In genomic region chr3:194654443-194654842, GRCh38 we compare ENCODE assay signal across 17 cellular contexts. TPM values are rescaled to one million over a fixed set of nuclear protein-coding genes. Genes with fewer than 3 reads are reported as not detected.
DNase-seq lines count a peak whose midpoint lies in the region; ATAC-seq and TF ChIP-seq lines count a peak whose summit lies in the region.
"Had no signal": no experiment of that assay in that cellular context is flagged by ENCODE, and none has a peak within 500 bp of the region (broad histone marks: within the 10 kb centered on the region; RNA-seq: fewer than 3 reads in every experiment).

No MANE protein-coding gene starts in this region.

- no peak for TF ChIP-seq CTCF in endodermal cell (conservative IDR thresholded peaks at IDR 0.05)

- H3K9me3 Mint-ChIP-seq in activated naive CD8-positive, alpha-beta T cell treated with anti-CD3 and anti-CD28 coated beads, Interleukin-2, amount 50 U/mL, for 24 hours: no peaks in the 10 kb centered on the region
- H3K9me3 Mint-ChIP-seq in endodermal cell: no peaks in the 10 kb centered on the region

- H3K27me3 ChIP-seq in endodermal cell (ENCODE audit: control insufficient read depth, insufficient read depth, low read length, poor library complexity, severe bottlenecking): no peaks in the 10 kb centered on the region
- H3K27me3 ChIP-seq: heart right ventricle had no signal

- no peaks in the 10 kb centered on the region for H3K9me3 ChIP-seq in endodermal cell (ENCODE audit: control insufficient read depth, low read length)
- H3K9me3 ChIP-seq: heart right ventricle, thoracic aorta had no signal

- H3K4me3 ChIP-seq in endodermal cell (ENCODE audit: low read length): no peak overlapping the region
- H3K4me3 ChIP-seq: heart right ventricle, lung, thoracic aorta had no signal

- H3K4me1 ChIP-seq in endodermal cell (ENCODE audit: control insufficient read depth, insufficient read depth, low read length): no peaks in the 10 kb centered on the region

- DNase-seq in activated CD4-positive, CD25-positive, alpha-beta regulatory T cell treated with anti-CD3 and anti-CD28 coated beads, Interleukin-2, amount 50 U/mL, for 72 hours: no peak
- DNase-seq in activated naive CD8-positive, alpha-beta T cell treated with anti-CD3 and anti-CD28 coated beads, Interleukin-2, amount 50 U/mL, for 24 hours: no peak
- no peak for DNase-seq in endodermal cell
- DNase-seq in HuH-7 (ENCODE audit: low spot score): no peak
- DNase-seq: amniotic stem cell; heart right ventricle; NCI-H510A; SHP77; stimulated activated CD4-positive, alpha-beta T cell treated with anti-CD3 and anti-CD28 coated beads, Interleukin-4, amount 100 ng/mL, for 24 hours had no signal

- WGBS in endodermal cell (ENCODE audit: insufficient coverage in 1 of 2, insufficient read length in 1 of 2), 2 experiments: 80 to 84% methylated on average over 5 of the region's 5 CpGs

- H3K27me3 Mint-ChIP-seq in activated naive CD8-positive, alpha-beta T cell treated with anti-CD3 and anti-CD28 coated beads, Interleukin-2, amount 50 U/mL, for 24 hours: no peaks in the 10 kb centered on the region
- H3K27me3 Mint-ChIP-seq in endodermal cell (ENCODE audit: insufficient read depth): no peaks in the 10 kb centered on the region
- H3K27me3 Mint-ChIP-seq: progenitor cell of endocrine pancreas had no signal

- H3K36me3 Mint-ChIP-seq in activated naive CD8-positive, alpha-beta T cell treated with anti-CD3 and anti-CD28 coated beads, Interleukin-2, amount 50 U/mL, for 24 hours (ENCODE audit: low read depth): peaks cover 64% of the 10 kb centered on the region
- H3K36me3 Mint-ChIP-seq in endodermal cell (ENCODE audit: low read depth): peaks cover 76% of the 10 kb centered on the region

- ATAC-seq in activated CD4-positive, CD25-positive, alpha-beta regulatory T cell treated with anti-CD3 and anti-CD28 coated beads, Interleukin-2, amount 50 U/mL, for 24 hours: peak; percentile 78 to 86
- ATAC-seq in GM21381 (IDR thresholded peaks at IDR 0.05; ENCODE audit: unreplicated experiment) (peak; percentile 92), HG03066 (IDR thresholded peaks at IDR 0.05; ENCODE audit: low read depth, unreplicated experiment) (peak; percentile 87), GM19328 (IDR thresholded peaks at IDR 0.05; ENCODE audit: unreplicated experiment) (no peak)
- peak; percentile 54 for ATAC-seq in activated naive CD8-positive, alpha-beta T cell treated with anti-CD3 and anti-CD28 coated beads, Interleukin-2, amount 50 U/mL, for 24 hours
- ATAC-seq: heart right ventricle had no signal

- H3K4me1 Mint-ChIP-seq in activated naive CD8-positive, alpha-beta T cell treated with anti-CD3 and anti-CD28 coated beads, Interleukin-2, amount 50 U/mL, for 24 hours: peaks cover 16% of the 10 kb centered on the region
- peaks cover 2% of the 10 kb centered on the region for H3K4me1 Mint-ChIP-seq in endodermal cell

- no peak overlapping the region for H3K9ac ChIP-seq in endodermal cell (ENCODE audit: extremely low read depth, low read length, poor library complexity, severe bottlenecking)

- H3K4me3 Mint-ChIP-seq in activated naive CD8-positive, alpha-beta T cell treated with anti-CD3 and anti-CD28 coated beads, Interleukin-2, amount 50 U/mL, for 24 hours: no peak overlapping the region
- H3K4me3 Mint-ChIP-seq in endodermal cell: no peak overlapping the region

- H3K27ac ChIP-seq in endodermal cell (ENCODE audit: low read depth, low read length): no peak overlapping the region
- H3K27ac ChIP-seq: 22Rv1, heart right ventricle, thoracic aorta had no signal

- H3K27ac Mint-ChIP-seq in activated naive CD8-positive, alpha-beta T cell treated with anti-CD3 and anti-CD28 coated beads, Interleukin-2, amount 50 U/mL, for 24 hours: peak overlapping the region; percentile 63
- no peak overlapping the region for H3K27ac Mint-ChIP-seq in endodermal cell
- H3K27ac Mint-ChIP-seq: progenitor cell of endocrine pancreas had no signal

- H3K36me3 ChIP-seq in endodermal cell (ENCODE audit: control insufficient read depth, insufficient read depth, low read length): peaks cover 77% of the 10 kb centered on the region

RNA-seq across cellular contexts. Expression of gene LSG1, which starts 17.5 kb away (rescaled TPM):
- total RNA-seq in endodermal cell: 10 to 100 TPM; 38.3 to 44.7 TPM
- 31.6 TPM for polyA plus RNA-seq in endodermal cell (2013, experiment 1 of 2)
- 30.8 TPM for polyA plus RNA-seq in endodermal cell (2013, experiment 2 of 2)

RNA-seq across cellular contexts. Expression of gene TMEM44, which starts 21.2 kb away (rescaled TPM):
- total RNA-seq in endodermal cell: 10 to 100 TPM; 31.0 to 34.4 TPM
- polyA plus RNA-seq in endodermal cell (2013, experiment 1 of 2): 18.4 TPM
- 22.1 TPM for polyA plus RNA-seq in endodermal cell (2013, experiment 2 of 2)

RNA-seq across cellular contexts. Expression of gene FAM43A, which starts 31.2 kb away (rescaled TPM):
- total RNA-seq in endodermal cell: 1 to 10 TPM in 1 of 2 donors, under 1 TPM in 1; 0.58 to 4.4 TPM
- 6.2 TPM for polyA plus RNA-seq in endodermal cell (2013, experiment 1 of 2)
- 5.7 TPM for polyA plus RNA-seq in endodermal cell (2013, experiment 2 of 2)
